8 cellular contexts compared by ENCODE assay signal in the genomic region with DNA sequence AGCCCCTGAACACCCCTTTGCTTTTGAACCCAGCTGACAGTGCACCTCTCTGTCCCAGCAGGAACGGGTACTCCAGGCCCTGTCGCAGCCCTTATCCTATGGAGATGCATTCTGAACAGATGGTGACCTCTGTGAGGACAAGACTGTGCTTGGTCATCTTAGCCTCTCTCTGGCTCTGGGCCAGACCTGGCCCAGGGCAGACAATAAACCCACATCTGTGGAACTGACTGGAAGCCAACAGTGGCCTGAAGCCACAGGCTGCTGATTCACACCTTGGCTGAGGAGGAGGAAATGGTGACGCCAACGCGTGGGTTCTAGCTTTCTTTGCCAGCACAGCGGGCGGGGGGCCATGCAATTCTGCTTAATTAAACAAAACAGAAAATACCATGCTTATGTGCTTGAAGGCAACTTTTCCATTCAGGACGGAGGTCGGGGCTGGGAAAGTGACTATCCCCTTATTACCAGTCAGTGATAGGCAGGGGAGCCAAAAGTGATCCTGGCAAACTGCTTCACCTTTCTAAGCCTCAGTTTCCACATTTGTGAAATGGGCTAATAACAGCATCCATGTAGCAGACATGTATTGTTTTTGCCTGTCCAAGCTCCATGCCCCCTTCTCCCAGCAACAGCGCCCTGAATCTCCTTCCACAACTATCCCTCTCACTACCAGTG. TPM values are rescaled to one million over a fixed set of nuclear protein-coding genes. Genes with fewer than 3 reads are reported as not detected.
DNase-seq lines count a peak whose midpoint lies in the region; ATAC-seq and TF ChIP-seq lines count a peak whose summit lies in the region.

No MANE protein-coding gene starts in this region.

- TF ChIP-seq CTCF in heart right ventricle (IDR thresholded peaks at IDR 0.05): no peak

- 34 to 61% methylated on average over 10 of the region's 10 CpGs for WGBS in heart right ventricle, 2 donors

- no peaks in the 10 kb centered on the region for H3K27me3 ChIP-seq in heart right ventricle

- H3K9me3 ChIP-seq in heart right ventricle: no peaks in the 10 kb centered on the region

- peaks cover 0 to 4% (median 0%) of the 10 kb centered on the region in 9 donors for H3K36me3 ChIP-seq in heart right ventricle

- peak overlapping the region in 9 of 10 donors; percentile 14 to 82 (median 74) for H3K27ac ChIP-seq in heart right ventricle

- H3K4me1 ChIP-seq in heart right ventricle: peaks cover 19 to 69% (median 52%) of the 10 kb centered on the region in 9 donors

- DNase-seq in C1 segment of cervical spinal cord (lab: John Stamatoyannopoulos, UW) (peak in 10 of 14 donors; percentile 29 to 92 (median 52)), NCI-H2029 (lab: John Stamatoyannopoulos, UW) (peak; percentile 89), heart right ventricle (peak; percentile 80 to 87), NCI-H2107 treated with DMSO at 0.1 percent for 48 hours (lab: John Stamatoyannopoulos, UW; ENCODE audit: unreplicated experiment) (no peak), SK-N-DZ (ENCODE audit: low spot score) (no peak)
- peak; percentile 40 for DNase-seq in activated naive CD4-positive, alpha-beta T cell treated with anti-CD3 and anti-CD28 coated beads, Interleukin-2, amount 50 U/mL, for 16 hours
- peak; percentile 34 for DNase-seq in stimulated activated CD4-positive, alpha-beta T cell treated with anti-CD3 and anti-CD28 coated beads, Interleukin-12 subunit alpha, Interleukin-12 subunit beta, amount 100 ng/mL, for 4 hours

- intact Hi-C loops in heart right ventricle (cut with DNase I): loop anchor here in 2 of 10 donors (10.0 kb wide), 2 partner anchors 89 to 1029 kb away; partner anchors contain the start of gene FGF18 (in 1 of the 2)

- ATAC-seq in heart right ventricle (peak; percentile 65 to 91 (median 82)), GM21515 (IDR thresholded peaks at IDR 0.05; ENCODE audit: unreplicated experiment) (no peak)

- H3K4me3 ChIP-seq in heart right ventricle: no peak overlapping the region

RNA-seq across cellular contexts. Expression of gene SH3PXD2B, which starts 10.8 kb away (rescaled TPM):
- 10 to 100 TPM in 2 of 10 donors, 1 to 10 TPM in 8; 2.9 to 12.5 (median 5.9) TPM for total RNA-seq in heart right ventricle
- 1 to 10 TPM; 1.8 to 5.7 TPM for polyA plus RNA-seq in heart right ventricle
- 16.6 and 21.8 TPM in 2 replicates for polyA plus RNA-seq in SK-N-DZ (2014; cell fraction: cytosol; rRNA removed)
- polyA plus RNA-seq in SK-N-DZ (2014; cell fraction: nucleus; rRNA removed): 8.4 and 12.8 TPM in 2 replicates

Comparison
In these comparisons a context has a peak if more than half of its experiments do, and no peak if none do; other contexts are left out.
1. DNase-seq: peak in C1 segment of cervical spinal cord (10 of 14), NCI-H2029 (single experiment), activated naive CD4-positive, alpha-beta T cell treated with anti-CD3 and anti-CD28 coated beads, Interleukin-2, amount 50 U/mL, for 16 hours (single experiment), heart right ventricle (2 of 2) and stimulated activated CD4-positive, alpha-beta T cell treated with anti-CD3 and anti-CD28 coated beads, Interleukin-12 subunit alpha, Interleukin-12 subunit beta, amount 100 ng/mL, for 4 hours (single experiment); none in NCI-H2107 treated with DMSO at 0.1 percent for 48 hours (single experiment) and SK-N-DZ (single experiment).